Comparison of ENCODE assay signal across 6 cellular contexts in the genomic region with DNA sequence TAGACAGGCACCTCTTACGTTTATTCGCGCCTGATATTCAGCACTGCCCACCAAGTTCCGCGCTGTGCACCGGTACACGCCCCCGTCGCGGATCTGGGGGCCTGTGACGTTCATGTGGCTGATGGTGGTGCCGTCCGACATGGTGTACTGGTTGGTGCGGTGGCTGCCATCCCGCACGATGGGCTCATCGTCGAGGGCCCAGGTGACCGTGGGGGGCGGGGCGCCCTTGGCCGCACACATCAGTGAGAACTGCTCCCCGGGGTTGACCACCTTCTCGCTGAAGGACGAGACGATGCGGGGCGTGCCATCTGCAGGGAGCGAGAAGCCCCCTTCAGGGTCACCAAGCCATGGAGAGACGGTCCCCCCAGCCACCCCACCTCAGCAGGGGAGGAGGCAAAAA.
"Had no signal": no experiment of that assay in that cellular context is flagged by ENCODE, and none has a peak within 500 bp of the region (broad histone marks: within the 10 kb centered on the region; RNA-seq: fewer than 3 reads in every experiment).

No MANE protein-coding gene starts in this region.

- H3K27ac ChIP-seq: GM23248 had no signal

- H2AFZ ChIP-seq: GM23248 had no signal

- DNase-seq: GM23248, GOT3, H9, HCEC 1CT, IMR-90 had no signal

- H3K4me3 Mint-ChIP-seq: H9 had no signal

- H3K4me3 ChIP-seq: GM23248, K562 had no signal

- H3K9me3 Mint-ChIP-seq: H9 had no signal
